In the genomic region with DNA sequence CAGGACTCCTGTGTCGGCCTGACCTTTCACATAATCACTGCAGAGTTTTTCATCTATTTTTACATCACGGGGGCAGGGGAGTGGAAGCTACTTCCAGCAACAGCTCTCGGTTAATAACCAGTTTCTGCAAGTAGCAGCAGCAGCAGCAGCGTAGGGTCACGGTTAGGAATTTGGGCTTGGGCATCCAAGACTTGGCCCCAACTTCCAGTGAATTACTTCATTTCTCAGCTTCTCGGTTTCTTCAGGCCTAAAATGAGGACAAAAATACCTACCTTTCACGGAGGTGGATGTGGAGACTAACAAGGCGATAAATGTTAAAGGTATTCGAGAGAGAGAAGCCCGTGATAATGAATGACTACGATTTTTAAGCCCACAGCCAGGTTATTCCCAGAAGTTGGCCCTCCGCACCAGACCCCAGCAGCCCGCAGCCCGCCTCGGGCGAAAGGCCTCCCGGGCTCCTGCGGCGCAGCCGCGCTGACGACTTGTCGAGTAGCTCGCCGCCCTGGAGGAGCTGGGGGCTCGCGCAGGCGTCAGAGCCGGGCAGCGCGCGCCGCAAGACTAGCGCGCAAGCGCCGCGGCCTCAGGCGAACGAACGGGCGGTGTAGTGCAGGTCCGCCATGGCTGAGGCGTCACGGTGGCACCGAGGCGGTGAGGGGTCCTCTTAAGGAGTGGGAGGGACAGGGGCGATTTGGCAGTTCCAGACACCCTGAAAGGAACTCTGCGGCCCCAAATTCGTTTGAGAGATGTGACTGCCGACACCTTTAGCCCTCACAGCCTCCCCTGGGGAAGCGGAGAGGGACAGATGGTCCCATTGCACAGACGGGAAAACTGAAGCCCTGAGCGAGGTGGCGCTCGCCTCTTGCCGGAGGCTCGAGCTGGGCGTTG, we compare ENCODE assay signal across 7 cellular contexts. TPM values are rescaled to one million over a fixed set of nuclear protein-coding genes. Genes with fewer than 3 reads are reported as not detected.
DNase-seq lines count a peak whose midpoint lies in the region; ATAC-seq and TF ChIP-seq lines count a peak whose summit lies in the region.

A gene (plus strand): TSS at position 583 of the 885 bp plus-strand sequence. CDS start 35 bp downstream, at position 618.

- 8 to 13% (median 12%) methylated on average over 59 of the region's 59 CpGs for WGBS in ovary, 3 donors

- no peaks in the 10 kb centered on the region for H3K27me3 Mint-ChIP-seq in glutamatergic neuron (ENCODE audit: unreplicated experiment)

- no peak for TF ChIP-seq EP300 in ovary (IDR thresholded peaks at IDR 0.05)

- no peaks in the 10 kb centered on the region for H3K4me1 ChIP-seq in RWPE2 (ENCODE audit: insufficient read depth, poor library complexity, severe bottlenecking)
- H3K4me1 ChIP-seq in ovary (ENCODE audit: insufficient read depth) = peaks cover 7% of the 10 kb centered on the region
- H3K4me1 ChIP-seq in thoracic aorta (ENCODE audit: control insufficient read depth in 1 of 2, low read depth in 2 of 2) = peaks cover 5 to 28% of the 10 kb centered on the region in 2 donors

- H3K27me3 ChIP-seq in RWPE2 (ENCODE audit: insufficient read depth, poor library complexity, severe bottlenecking) (no peaks in the 10 kb centered on the region), ovary (no peaks in the 10 kb centered on the region), thoracic aorta (replicated peaks; ENCODE audit: insufficient read depth) (no peaks in the 10 kb centered on the region)

- no peaks in the 10 kb centered on the region for H3K9me3 ChIP-seq in RWPE2 (ENCODE audit: severe bottlenecking)
- no peaks in the 10 kb centered on the region for H3K9me3 ChIP-seq in ovary
- no peaks in the 10 kb centered on the region for H3K9me3 ChIP-seq in thoracic aorta

- H3K27ac Mint-ChIP-seq in glutamatergic neuron (ENCODE audit: unreplicated experiment) = peak within 1 kb of the TSS; percentile 44

- ATAC-seq in GM18867 (IDR thresholded peaks at IDR 0.05; ENCODE audit: unreplicated experiment) = peak; percentile 95
- ATAC-seq in HG03060 (IDR thresholded peaks at IDR 0.05; ENCODE audit: low read depth, unreplicated experiment) = peak; percentile 66
- peak; percentile 88 for ATAC-seq in RWPE2 (ENCODE audit: low read depth)
- peak; percentile 24 for ATAC-seq in thoracic aorta (ENCODE audit: insufficient number of reproducible peaks, low FRiP score, low read depth)

- H3K9me3 Mint-ChIP-seq in glutamatergic neuron (ENCODE audit: unreplicated experiment) = no peaks in the 10 kb centered on the region

- no peaks in the 10 kb centered on the region for H3K36me3 Mint-ChIP-seq in glutamatergic neuron (ENCODE audit: unreplicated experiment)

- no peak for TF ChIP-seq CTCF in RWPE2 (IDR thresholded peaks at IDR 0.05; ENCODE audit: poor library complexity, severe bottlenecking)
- no peak for TF ChIP-seq CTCF in glutamatergic neuron (IDR thresholded peaks at IDR 0.05; ENCODE audit: partially characterized antibody, unreplicated experiment)
- no peak for TF ChIP-seq CTCF in ovary (IDR thresholded peaks at IDR 0.05)
- TF ChIP-seq CTCF in thoracic aorta (IDR thresholded peaks at IDR 0.05) = no peak

- TF ChIP-seq POLR2A in ovary (IDR thresholded peaks at IDR 0.05) = peak; percentile 39

- DNase-seq in RWPE2 (ENCODE audit: low spot score) = peak; percentile 69
- peak; percentile 84 for DNase-seq in activated naive CD4-positive, alpha-beta T cell treated with Interleukin-2 at 50 U/mL for 16 hours
- DNase-seq in glutamatergic neuron = peak; percentile 86
- DNase-seq in ovary = peak; percentile 83 to 91 (median 85)
- peak; percentile 15 for DNase-seq in thoracic aorta (ENCODE audit: low spot score)

- H3K27ac ChIP-seq in RWPE2 (ENCODE audit: poor library complexity, severe bottlenecking) = no peak within 1 kb of the TSS
- H3K27ac ChIP-seq in ovary = peak within 1 kb of the TSS; percentile 72 to 89
- H3K27ac ChIP-seq in thoracic aorta = peak within 1 kb of the TSS; percentile 78 to 89

- no peaks in the 10 kb centered on the region for H3K36me3 ChIP-seq in RWPE2 (ENCODE audit: low read depth)
- H3K36me3 ChIP-seq in ovary = no peaks in the 10 kb centered on the region
- no peaks in the 10 kb centered on the region for H3K36me3 ChIP-seq in thoracic aorta

- intact Hi-C loops in ovary (cut with DNase I) = no loop called here

- peak within 1 kb of the TSS; percentile 73 for H3K4me3 Mint-ChIP-seq in glutamatergic neuron (ENCODE audit: unreplicated experiment)

- H3K4me3 ChIP-seq in RWPE2 (ENCODE audit: severe bottlenecking) (peak within 1 kb of the TSS; percentile 18), ovary (peak within 1 kb of the TSS; percentile 41), thoracic aorta (peak within 1 kb of the TSS; percentile 76)

- peaks cover 10% of the 10 kb centered on the region for H3K4me1 Mint-ChIP-seq in glutamatergic neuron (ENCODE audit: low read depth, unreplicated experiment)

RNA-seq across cellular contexts. Expression of the gene that starts here (rescaled TPM):
- total RNA-seq in glutamatergic neuron (ENCODE audit: unreplicated experiment) (not detected), ovary (under 1 TPM in 1 of 7 donors, not detected in 6; 0.20 TPM), thoracic aorta (not detected)
- polyA plus RNA-seq in ovary = under 1 TPM in 1 of 2 donors, not detected in 1; 0.05 TPM

Comparison
In these comparisons a context has a peak if more than half of its experiments do, and no peak if none do; other contexts are left out.
1. Peak in DNase-seq in glutamatergic neuron; RNA of the gene not detected or under 1 TPM.
2. Peak in DNase-seq, H3K4me3 ChIP-seq and H3K27ac ChIP-seq in ovary; RNA of the gene not detected or under 1 TPM.
3. Peak in DNase-seq, ATAC-seq, H3K4me3 ChIP-seq and H3K27ac ChIP-seq in thoracic aorta; RNA of the gene not detected or under 1 TPM.
4. ATAC-seq: peak in every context shown above with its lines; median percentile 95 in GM18867; 88 in RWPE2; 66 in HG03060; 24 in thoracic aorta.
5. DNase-seq: peak in every context shown above with its lines; median percentile 86 in glutamatergic neuron; 85 in ovary; 84 in activated naive CD4-positive, alpha-beta T cell treated with Interleukin-2 at 50 U/mL for 16 hours; 69 in RWPE2; 15 in thoracic aorta.
6. H3K4me3 ChIP-seq: peak in every context shown above with its lines; median percentile 76 in thoracic aorta; 41 in ovary; 18 in RWPE2.